Comparison of ENCODE assay signal across 17 cellular contexts in genomic region chr6:111680013-111680712, GRCh38.
DNase-seq lines count a peak whose midpoint lies in the region; ATAC-seq and TF ChIP-seq lines count a peak whose summit lies in the region.
"Had no signal": no experiment of that assay in that cellular context is flagged by ENCODE, and none has a peak within 500 bp of the region (broad histone marks: within the 10 kb centered on the region; RNA-seq: fewer than 3 reads in every experiment).

No MANE protein-coding gene starts in this region.

- H3K27me3 ChIP-seq in naive thymus-derived CD4-positive, alpha-beta T cell (ENCODE audit: control insufficient read depth in 2 of 2, insufficient read depth in 2 of 2, low read length in 2 of 2), result no peaks in the 10 kb centered on the region
- no peaks in the 10 kb centered on the region for H3K27me3 ChIP-seq in H9 (ENCODE audit: insufficient read depth, low read length)
- H3K27me3 ChIP-seq: brain microvascular endothelial cell, pancreas, SJSA1, tibial nerve had no signal

- H3T11ph ChIP-seq in H9 (ENCODE audit: low read length), result no peak overlapping the region

- H4K8ac ChIP-seq in H9 (replicated peaks; ENCODE audit: insufficient read length, low read depth, low read length), result no peak overlapping the region

- H2AFZ ChIP-seq in H9 (ENCODE audit: low read length), result no peak overlapping the region

- WGBS in H9 (ENCODE audit: extremely low coverage, insufficient read length, low lambda C conversion rate), result no CpG with 5 or more reads among the region's 7 CpGs

- peaks cover 30 to 94% (median 90%) of the 10 kb centered on the region in 7 donors for H3K4me1 Mint-ChIP-seq in naive thymus-derived CD4-positive, alpha-beta T cell
- H3K4me1 Mint-ChIP-seq in H9, result peaks cover 14 to 23% of the 10 kb centered on the region in 2 experiments

- DNase-seq in activated naive CD4-positive, alpha-beta T cell treated with anti-CD3 and anti-CD28 coated beads, Interleukin-2, amount 50 U/mL, for 72 hours (ENCODE audit: low spot score in 2 of 2), result no peak
- DNase-seq in activated naive CD4-positive, alpha-beta T cell (lab: John Stamatoyannopoulos, UW), result no peak
- peak; percentile 83 for DNase-seq in astrocyte of the hippocampus (ENCODE audit: low read depth, low spot score)
- DNase-seq in naive thymus-derived CD4-positive, alpha-beta T cell, result no peak
- DNase-seq in superior temporal gyrus (ENCODE audit: extremely low spot score), result peak; percentile 69
- DNase-seq in HuH-7 (ENCODE audit: low spot score), result no peak
- DNase-seq in SW480 (ENCODE audit: low spot score), result no peak
- DNase-seq in H9, result no peak
- DNase-seq: activated naive CD4-positive, alpha-beta T cell treated with Interleukin-2 at 50 U/mL for 16 hours; brain microvascular endothelial cell; Kasumi-1; NCI-H1092 treated with DMSO at 0.1 percent for 48 hours; NCI-H526 treated with DMSO at 0.1 percent for 48 hours; pancreas had no signal

- no peak overlapping the region for H4K5ac ChIP-seq in H9 (ENCODE audit: insufficient read length, low read depth, low read length)

- no peak overlapping the region for H3K4me3 ChIP-seq in naive thymus-derived CD4-positive, alpha-beta T cell (ENCODE audit: low read length)
- H3K4me3 ChIP-seq: pancreas, SJSA1, tibial nerve had no signal

- TF ChIP-seq CTCF in H9 (conservative IDR thresholded peaks at IDR 0.05), result no peak

- intact Hi-C loops in naive thymus-derived CD4-positive, alpha-beta T cell (cut with micrococcal nuclease), result loop anchor here in 1 of 2 donors (10.0 kb wide), 1 partner anchor 425 kb away; a partner anchor contains a TSS

- H3K4me3 Mint-ChIP-seq in naive thymus-derived CD4-positive, alpha-beta T cell, result no peak overlapping the region
- H3K4me3 Mint-ChIP-seq in H9, result no peak overlapping the region

- H2AK5ac ChIP-seq in H9 (ENCODE audit: insufficient read length, low read length), result no peak overlapping the region

- no peaks in the 10 kb centered on the region for H3K27me3 Mint-ChIP-seq in naive thymus-derived CD4-positive, alpha-beta T cell
- no peaks in the 10 kb centered on the region for H3K27me3 Mint-ChIP-seq in H9 (ENCODE audit: low read depth)

- H3K14ac ChIP-seq in H9 (ENCODE audit: insufficient read depth, low read length), result no peak overlapping the region

- POLR2A ChIA-PET in naive thymus-derived CD4-positive, alpha-beta T cell (lab: Charles Lee), result no interaction called here

- H3K4ac ChIP-seq in H9 (ENCODE audit: low read depth, low read length), result no peak overlapping the region

- H3K27ac ChIP-seq in naive thymus-derived CD4-positive, alpha-beta T cell (ENCODE audit: low read depth, low read length), result peak overlapping the region; percentile 26
- H3K27ac ChIP-seq in H9 (ENCODE audit: insufficient read length, low read depth, low read length), result no peak overlapping the region
- H3K27ac ChIP-seq: brain microvascular endothelial cell, pancreas, SJSA1, tibial nerve had no signal

- H3K23me2 ChIP-seq in H9 (ENCODE audit: insufficient read length, low read depth, low read length, poor library complexity, severe bottlenecking), result no peaks in the 10 kb centered on the region

- no peak overlapping the region for H2BK15ac ChIP-seq in H9 (ENCODE audit: low read depth, low read length)

- H3K9me3 Mint-ChIP-seq in activated naive CD4-positive, alpha-beta T cell treated with anti-CD3 and anti-CD28 coated beads, Interleukin-2, amount 50 U/mL, for 72 hours, result no peaks in the 10 kb centered on the region
- H3K9me3 Mint-ChIP-seq in naive thymus-derived CD4-positive, alpha-beta T cell, result peaks cover 0 to 2% (median 0%) of the 10 kb centered on the region in 11 donors
- no peaks in the 10 kb centered on the region for H3K9me3 Mint-ChIP-seq in H9

- CTCF ChIA-PET in naive thymus-derived CD4-positive, alpha-beta T cell (lab: Charles Lee), result no interaction called here

- H4K91ac ChIP-seq in H9 (ENCODE audit: insufficient read length, low read depth, low read length), result no peak overlapping the region

- H2BK20ac ChIP-seq in H9 (ENCODE audit: low read depth, low read length, poor library complexity, severe bottlenecking), result no peak overlapping the region

- H3K36me3 ChIP-seq in naive thymus-derived CD4-positive, alpha-beta T cell (ENCODE audit: control insufficient read depth in 2 of 3, insufficient read depth in 3 of 3, low read length in 3 of 3), result peaks cover 9 to 59% (median 40%) of the 10 kb centered on the region in 3 experiments
- H3K36me3 ChIP-seq: pancreas, tibial nerve had no signal

- H3K18ac ChIP-seq in H9 (ENCODE audit: insufficient read length, low read depth, low read length), result no peak overlapping the region

- H3K27ac Mint-ChIP-seq in activated naive CD4-positive, alpha-beta T cell treated with anti-CD3 and anti-CD28 coated beads, Interleukin-2, amount 50 U/mL, for 72 hours, result peak overlapping the region; percentile 52 to 81
- H3K27ac Mint-ChIP-seq in naive thymus-derived CD4-positive, alpha-beta T cell, result peak overlapping the region in 8 of 9 donors; percentile 11 to 80 (median 76)
- H3K27ac Mint-ChIP-seq in H9, result no peak overlapping the region

- H3K4me1 ChIP-seq in naive thymus-derived CD4-positive, alpha-beta T cell (ENCODE audit: control insufficient read depth in 2 of 2, insufficient read depth in 2 of 2, low read length in 2 of 2), result peaks cover 27 to 31% of the 10 kb centered on the region in 2 donors
- peaks cover 4% of the 10 kb centered on the region; the same call in 1 of the 2 replicates for H3K4me1 ChIP-seq in H9 (ENCODE audit: insufficient read depth, low read length)

- H2BK120ac ChIP-seq in H9 (ENCODE audit: low read depth, low read length, poor library complexity, severe bottlenecking), result no peak overlapping the region

- H2BK5ac ChIP-seq in H9 (ENCODE audit: insufficient read length, low read length), result no peak overlapping the region

- H3K9ac ChIP-seq in H9 (ENCODE audit: extremely low read depth, insufficient read length, low read length), result no peak overlapping the region

- no peaks in the 10 kb centered on the region for H4K20me1 ChIP-seq in H9 (ENCODE audit: control insufficient read depth, insufficient read depth, insufficient read length)

- H3K23ac ChIP-seq in H9 (ENCODE audit: insufficient read length, low read depth, low read length), result no peak overlapping the region

- H3K79me2 ChIP-seq in H9 (ENCODE audit: insufficient read depth, low read length), result no peaks in the 10 kb centered on the region

- no peaks in the 10 kb centered on the region for H3K79me1 ChIP-seq in H9 (ENCODE audit: insufficient read depth, low read depth, low read length, poor library complexity, severe bottlenecking)

- H3K9me3 ChIP-seq in naive thymus-derived CD4-positive, alpha-beta T cell (ENCODE audit: control insufficient read depth in 2 of 3, low read length in 3 of 3), result no peaks in the 10 kb centered on the region
- H3K9me3 ChIP-seq in H9 (ENCODE audit: control insufficient read depth, low read depth, low read length), result no peaks in the 10 kb centered on the region
- H3K9me3 ChIP-seq: pancreas, SJSA1, tibial nerve had no signal

- peak in 1 of 2 donors; percentile 19 for ATAC-seq in activated naive CD4-positive, alpha-beta T cell treated with anti-CD3 and anti-CD28 coated beads, Interleukin-2, amount 50 U/mL, for 72 hours
- no peak for ATAC-seq in naive thymus-derived CD4-positive, alpha-beta T cell
- ATAC-seq: esophagus mucosa, pancreas had no signal

- H3K56ac ChIP-seq in H9 (ENCODE audit: insufficient read length, low read depth, low read length), result no peak overlapping the region

- peaks cover 14 to 38% of the 10 kb centered on the region in 2 donors for H3K36me3 Mint-ChIP-seq in activated naive CD4-positive, alpha-beta T cell treated with anti-CD3 and anti-CD28 coated beads, Interleukin-2, amount 50 U/mL, for 72 hours
- H3K36me3 Mint-ChIP-seq in naive thymus-derived CD4-positive, alpha-beta T cell, result peaks cover 10 to 59% (median 35%) of the 10 kb centered on the region in 5 donors
- peaks cover 5 to 15% (median 9%) of the 10 kb centered on the region in 3 experiments; a peak in 4 of 7 replicates for H3K36me3 Mint-ChIP-seq in H9 (ENCODE audit: insufficient read depth in 1 of 3, low read depth in 3 of 3)

- H3K4me2 ChIP-seq in H9 (ENCODE audit: insufficient read depth, insufficient read length, low read length), result no peak overlapping the region

- H2BK12ac ChIP-seq in H9 (ENCODE audit: insufficient read length, low read depth, low read length), result no peak overlapping the region

Comparison
In these comparisons a context has a peak if more than half of its experiments do, and no peak if none do; other contexts are left out.
1. DNase-seq: peak in astrocyte of the hippocampus (single experiment) and superior temporal gyrus (single experiment); none in activated naive CD4-positive, alpha-beta T cell treated with anti-CD3 and anti-CD28 coated beads, Interleukin-2, amount 50 U/mL, for 72 hours (0 of 2), activated naive CD4-positive, alpha-beta T cell (0 of 4), naive thymus-derived CD4-positive, alpha-beta T cell (0 of 9), HuH-7 (single experiment), SW480 (single experiment) and H9 (single experiment).
2. H3K27ac Mint-ChIP-seq: peak in activated naive CD4-positive, alpha-beta T cell treated with anti-CD3 and anti-CD28 coated beads, Interleukin-2, amount 50 U/mL, for 72 hours (2 of 2) and naive thymus-derived CD4-positive, alpha-beta T cell (8 of 9); none in H9 (0 of 3).